ENCODE assay signal across 8 cellular contexts in genomic region chr11:65120831-65121230, GRCh38. TPM values are rescaled to one million over a fixed set of nuclear protein-coding genes. Genes with fewer than 3 reads are reported as not detected.
DNase-seq lines count a peak whose midpoint lies in the region; ATAC-seq and TF ChIP-seq lines count a peak whose summit lies in the region.

No MANE protein-coding gene starts in this region.

- H3K36me3 ChIP-seq in SK-N-MC (ENCODE audit: insufficient read depth, low read length) (peaks cover 44% of the 10 kb centered on the region), gastrocnemius medialis (peaks cover 0 to 47% of the 10 kb centered on the region in 2 donors)

- ATAC-seq in gastrocnemius medialis (no peak), GM18520 (IDR thresholded peaks at IDR 0.05; ENCODE audit: unreplicated experiment) (no peak), HG02938 (IDR thresholded peaks at IDR 0.05; ENCODE audit: unreplicated experiment) (no peak)

- in situ Hi-C loops in gastrocnemius medialis (cut with MboI; ENCODE audit: low sequenced_read_pairs in 4 of 4) = no loop called here

- peak overlapping the region; percentile 98 for H3K9ac ChIP-seq in SK-N-MC (ENCODE audit: insufficient read length)

- DNase-seq in SK-N-MC (ENCODE audit: low read depth, low spot score) = no peak
- no peak for DNase-seq in fibroblast of mammary gland (ENCODE audit: low read depth)
- DNase-seq in gastrocnemius medialis = peak in 1 of 2 donors; percentile 7
- DNase-seq in NCI-H1048 (lab: John Stamatoyannopoulos, UW) = no peak
- DNase-seq in stimulated activated CD4-positive, alpha-beta T cell treated with anti-CD3 and anti-CD28 coated beads, Interleukin-1b, Interleukin-23, amount 100 ng/mL, for 48 hours = no peak

- H3K27ac ChIP-seq in SK-N-MC (no peak overlapping the region), gastrocnemius medialis (peak overlapping the region; percentile 87 to 98 (median 92))

- no peak for TF ChIP-seq CTCF in GM12875 (IDR thresholded peaks at IDR 0.05; ENCODE audit: borderline replicate concordance, insufficient read depth, low read depth, low read length)
- TF ChIP-seq CTCF in fibroblast of mammary gland (conservative IDR thresholded peaks at IDR 0.05; ENCODE audit: control insufficient read depth, insufficient read depth, low read depth, low read length) = no peak
- no peak for TF ChIP-seq CTCF in gastrocnemius medialis (IDR thresholded peaks at IDR 0.05 in 4 of 5, conservative IDR thresholded peaks at IDR 0.05 in 1 of 5)

- intact Hi-C loops in gastrocnemius medialis (cut with DNase I; ENCODE audit: low total_unique reads) = no loop called here

- H3K27me3 ChIP-seq in gastrocnemius medialis = no peaks in the 10 kb centered on the region

- H3K4me1 ChIP-seq in gastrocnemius medialis = peaks cover 31 to 42% of the 10 kb centered on the region in 2 donors

- H3K9me3 ChIP-seq in SK-N-MC (ENCODE audit: low read depth, low read length) (no peaks in the 10 kb centered on the region), gastrocnemius medialis (no peaks in the 10 kb centered on the region)

- no peak for TF ChIP-seq POLR2A in gastrocnemius medialis (IDR thresholded peaks at IDR 0.05)

- peak overlapping the region; percentile 88 for H3K4me3 ChIP-seq in GM12875 (ENCODE audit: low read depth, low read length)
- H3K4me3 ChIP-seq in SK-N-MC = peak overlapping the region; percentile 78
- peak overlapping the region; percentile 65 for H3K4me3 ChIP-seq in fibroblast of mammary gland (ENCODE audit: control insufficient read depth, low read depth, low read length)
- peak overlapping the region; percentile 79 to 97 (median 90) for H3K4me3 ChIP-seq in gastrocnemius medialis

RNA-seq across cellular contexts. Expression of gene FAU, which starts 1.1 kb away (rescaled TPM):
- total RNA-seq in gastrocnemius medialis = 100 to 1,000 TPM; 353 to 521 (median 436) TPM

RNA-seq across cellular contexts. Expression of gene MRPL49, which starts 1.3 kb away (rescaled TPM):
- 10 to 100 TPM; 54.9 to 76.5 (median 63.6) TPM for total RNA-seq in gastrocnemius medialis

RNA-seq across cellular contexts. Expression of gene ZNHIT2, which starts 3.3 kb away (rescaled TPM):
- 10 to 100 TPM; 10.3 to 30.7 (median 24.1) TPM for total RNA-seq in gastrocnemius medialis

RNA-seq across cellular contexts. Expression of gene TM7SF2, which starts 9.2 kb away (rescaled TPM):
- total RNA-seq in gastrocnemius medialis = 10 to 100 TPM in 2 of 4 donors, 1 to 10 TPM in 2; 7.3 to 18.4 (median 11.0) TPM

RNA-seq across cellular contexts. Expression of gene SYVN1, which starts 13.5 kb away (rescaled TPM):
- total RNA-seq in gastrocnemius medialis = 10 to 100 TPM; 24.6 to 77.5 (median 37.3) TPM
